Comparison of ENCODE assay signal across 8 cellular contexts in the genomic region with DNA sequence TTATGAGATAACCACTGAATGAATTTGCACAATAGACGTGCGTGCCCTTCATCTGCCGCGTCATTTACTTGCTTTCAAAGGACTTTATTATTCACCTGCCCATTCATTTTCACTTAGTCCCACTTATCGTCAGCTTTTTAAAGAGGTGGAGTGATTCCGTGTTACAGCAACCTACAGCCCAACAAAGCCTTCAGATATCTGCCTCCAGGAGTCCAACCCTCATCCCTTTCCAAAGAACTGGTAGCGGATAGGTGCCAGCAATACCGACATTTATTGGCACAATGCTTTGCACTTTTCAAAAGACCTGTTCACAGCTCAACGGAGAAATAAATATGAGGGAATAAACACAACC. TPM values are rescaled to one million over a fixed set of nuclear protein-coding genes. Genes with fewer than 3 reads are reported as not detected.
DNase-seq lines count a peak whose midpoint lies in the region; ATAC-seq, FAIRE-seq and TF ChIP-seq lines count a peak whose summit lies in the region.

No MANE protein-coding gene starts in this region.

- peaks cover 43% of the 10 kb centered on the region for H3K4me1 Mint-ChIP-seq in activated naive CD4-positive, alpha-beta T cell treated with anti-CD3 and anti-CD28 coated beads, Interleukin-2, amount 50 U/mL, for 24 hours

- H3K27ac Mint-ChIP-seq in activated naive CD4-positive, alpha-beta T cell treated with anti-CD3 and anti-CD28 coated beads, Interleukin-2, amount 50 U/mL, for 24 hours, result peak overlapping the region; percentile 98

- H3K9me3 Mint-ChIP-seq in activated naive CD4-positive, alpha-beta T cell treated with anti-CD3 and anti-CD28 coated beads, Interleukin-2, amount 50 U/mL, for 24 hours, result no peaks in the 10 kb centered on the region

- DNase-seq in A549 (ENCODE audit: low read depth in 1 of 2, low spot score in 1 of 2), result no peak
- DNase-seq in HL-60 (ENCODE audit: low read depth in 1 of 2, low spot score in 1 of 2), result no peak
- no peak for DNase-seq in iPS DF 6.9 (ENCODE audit: low read depth, low spot score)
- no peak for DNase-seq in middle frontal gyrus (ENCODE audit: extremely low spot score, low spot score)

- peaks cover 27% of the 10 kb centered on the region; the same call in 2 of the 3 replicates for H3K4me1 ChIP-seq in A549
- H3K4me1 ChIP-seq in iPS DF 6.9 (ENCODE audit: control insufficient read depth, insufficient read depth, low read length), result no peaks in the 10 kb centered on the region
- peaks cover 8 to 26% (median 16%) of the 10 kb centered on the region in 3 donors for H3K4me1 ChIP-seq in skeletal muscle tissue (ENCODE audit: control insufficient read depth in 3 of 3, insufficient read depth in 3 of 3, low read length in 3 of 3)

- no peak for TF ChIP-seq EP300 in A549 (IDR thresholded peaks at IDR 0.05)

- TF ChIP-seq CTCF in A549 (IDR thresholded peaks at IDR 0.05), result no peak
- TF ChIP-seq CTCF in HL-60 (IDR thresholded peaks at IDR 0.05; ENCODE audit: insufficient read depth, low read length), result no peak

- no peak for TF ChIP-seq RAD21 in A549 (conservative IDR thresholded peaks at IDR 0.05 in 1 of 2, IDR thresholded peaks at IDR 0.05 in 1 of 2)

- H3K27me3 Mint-ChIP-seq in activated naive CD4-positive, alpha-beta T cell treated with anti-CD3 and anti-CD28 coated beads, Interleukin-2, amount 50 U/mL, for 24 hours, result no peaks in the 10 kb centered on the region

- H3K27ac ChIP-seq in A549, result peak overlapping the region; percentile 84 to 88
- H3K27ac ChIP-seq in HL-60 (replicated peaks), result peak overlapping the region; percentile 80
- H3K27ac ChIP-seq in iPS DF 6.9 (ENCODE audit: low read length), result no peak overlapping the region
- H3K27ac ChIP-seq in skeletal muscle tissue (ENCODE audit: low read depth, low read length), result peak overlapping the region; percentile 87

- CTCF ChIA-PET in A549 (lab: Yijun Ruan, JAX), result no interaction called here

- no peaks in the 10 kb centered on the region for H3K27me3 ChIP-seq in HL-60 (ENCODE audit: insufficient read depth, poor library complexity, severe bottlenecking)
- H3K27me3 ChIP-seq in iPS DF 6.9 (ENCODE audit: control insufficient read depth, insufficient read depth, low read length), result no peaks in the 10 kb centered on the region
- H3K27me3 ChIP-seq in skeletal muscle tissue (ENCODE audit: control insufficient read depth in 3 of 3, insufficient read depth in 3 of 3, low read length in 3 of 3), result no peaks in the 10 kb centered on the region

- H3K4me3 Mint-ChIP-seq in activated naive CD4-positive, alpha-beta T cell treated with anti-CD3 and anti-CD28 coated beads, Interleukin-2, amount 50 U/mL, for 24 hours, result peak overlapping the region; percentile 96

- WGBS in A549 (ENCODE audit: missing lambda C conversion rate), result 2% methylated on average over 9 of the region's 9 CpGs
- no CpG with 5 or more reads among the region's 9 CpGs for WGBS in iPS DF 6.9 (ENCODE audit: insufficient coverage, insufficient read length)

- H3K36me3 ChIP-seq in iPS DF 6.9 (ENCODE audit: control insufficient read depth, insufficient read depth, low read length) (no peaks in the 10 kb centered on the region), skeletal muscle tissue (ENCODE audit: control insufficient read depth in 3 of 3, insufficient read depth in 3 of 3, low read length in 3 of 3) (no peaks in the 10 kb centered on the region)

- no peak for FAIRE-seq in A549 (lab: Jason Lieb, UNC)

- H3K9me3 ChIP-seq in A549, result no peaks in the 10 kb centered on the region
- H3K9me3 ChIP-seq in iPS DF 6.9 (ENCODE audit: control insufficient read depth, insufficient read depth, low read length), result no peaks in the 10 kb centered on the region
- no peaks in the 10 kb centered on the region for H3K9me3 ChIP-seq in skeletal muscle tissue (ENCODE audit: control insufficient read depth in 3 of 3, low read length in 3 of 3)

- H3K9ac ChIP-seq in skeletal muscle tissue (ENCODE audit: low read depth in 1 of 3, low read length in 3 of 3), result peak overlapping the region; percentile 88 to 91 (median 90)

- H3K36me3 Mint-ChIP-seq in activated naive CD4-positive, alpha-beta T cell treated with anti-CD3 and anti-CD28 coated beads, Interleukin-2, amount 50 U/mL, for 24 hours, result peaks cover 13% of the 10 kb centered on the region

- peak overlapping the region; percentile 77 for H3K4me3 ChIP-seq in A549
- H3K4me3 ChIP-seq in HL-60 (replicated peaks; ENCODE audit: insufficient read depth, low read length), result peak overlapping the region; percentile 49
- H3K4me3 ChIP-seq in iPS DF 6.9 (ENCODE audit: low read length), result peak overlapping the region; percentile 59
- H3K4me3 ChIP-seq in skeletal muscle tissue (ENCODE audit: low read length in 3 of 3), result peak overlapping the region; percentile 84 to 95 (median 92)

- POLR2A ChIA-PET in A549 (lab: Yijun Ruan, JAX), result interaction anchor here (2.3 kb wide), 1 partner anchor 20 kb away, joined by 11 read pairs; the partner anchor contains the start of gene FBXO5

- no peak for TF ChIP-seq POLR2A in A549 (IDR thresholded peaks at IDR 0.05; ENCODE audit: low read length)

- ATAC-seq in A549 (peak; percentile 46 to 55), GM18502 (IDR thresholded peaks at IDR 0.05; ENCODE audit: poor library complexity, unreplicated experiment) (peak; percentile 6), GM19023 (IDR thresholded peaks at IDR 0.05; ENCODE audit: unreplicated experiment) (no peak)

- H3K4me2 ChIP-seq in A549, result peak overlapping the region; percentile 77

TF ChIP-seq in A549, 52 proteins besides CTCF, POLR2A, EP300 and RAD21:
- no peak for TF ChIP-seq NFE2L2 (conservative IDR thresholded peaks at IDR 0.05; ENCODE audit: low read length)

RNA-seq across cellular contexts. Expression of gene MTRF1L, which starts 0.8 kb away (rescaled TPM):
- polyA plus RNA-seq in A549 (2011; rRNA removed) (17.0 and 22.6 TPM in 2 replicates), A549 (2017; fragmentation: RNase III; extraction: RNeasy Plus Mini Kit Qiagen cat#74134 plus additional on column Dnase treatment) (14.3 to 15.0 TPM (median 15.0 TPM) in 3 replicates)
- 4.7 and 5.2 TPM in 2 replicates for polyA plus RNA-seq in A549 (2012; cell fraction: cytosol; rRNA removed)
- 2.7 and 4.2 TPM in 2 replicates for polyA plus RNA-seq in A549 (2012; cell fraction: nucleus; rRNA removed)
- polyA minus RNA-seq in A549 (2011; rRNA and poly(A)+ RNA removed), result 7.5 and 10.1 TPM in 2 replicates
- 6.3 TPM for total RNA-seq in skeletal muscle tissue

RNA-seq across cellular contexts. Expression of gene FBXO5, which starts 20.4 kb away (rescaled TPM):
- polyA plus RNA-seq in A549 (2011; rRNA removed) (20.7 and 29.2 TPM in 2 replicates), A549 (2017; fragmentation: RNase III; extraction: RNeasy Plus Mini Kit Qiagen cat#74134 plus additional on column Dnase treatment) (14.3 to 17.2 TPM (median 15.5 TPM) in 3 replicates)
- polyA plus RNA-seq in A549 (2012; cell fraction: cytosol; rRNA removed), result 9.0 and 10.1 TPM in 2 replicates
- polyA plus RNA-seq in A549 (2012; cell fraction: nucleus; rRNA removed), result 5.5 and 5.9 TPM in 2 replicates
- polyA minus RNA-seq in A549 (2011; rRNA and poly(A)+ RNA removed), result 5.5 and 6.3 TPM in 2 replicates
- total RNA-seq in skeletal muscle tissue, result 4.7 TPM
